9 cellular contexts compared by ENCODE assay signal in genomic region chr7:107995184-107996071, GRCh38. TPM values are rescaled to one million over a fixed set of nuclear protein-coding genes. Genes with fewer than 3 reads are reported as not detected.
DNase-seq lines count a peak whose midpoint lies in the region; ATAC-seq, FAIRE-seq and TF ChIP-seq lines count a peak whose summit lies in the region.
"Had no signal": no experiment of that assay in that cellular context is flagged by ENCODE, and none has a peak within 500 bp of the region (broad histone marks: within the 10 kb centered on the region; RNA-seq: fewer than 3 reads in every experiment).

No MANE protein-coding gene starts in this region.

- peaks cover 11 to 49% of the 10 kb centered on the region in 2 experiments for H3K79me1 ChIP-seq in IMR-90 (ENCODE audit: low read depth in 1 of 2, low read length in 2 of 2)

- H3K9me2 ChIP-seq in OCI-LY7 (ENCODE audit: insufficient read depth, low read length): no peaks in the 10 kb centered on the region

- H2BK5ac ChIP-seq in IMR-90 (ENCODE audit: low read depth, low read length, poor library complexity, severe bottlenecking): peak overlapping the region; percentile 67

- DNase-seq in IMR-90 (peak; percentile 85), astrocyte (ENCODE audit: low read depth) (peak; percentile 91), iPS-NIHi11 (ENCODE audit: low spot score) (peak; percentile 72), thoracic aorta (ENCODE audit: low spot score) (no peak), OCI-LY7 (ENCODE audit: low spot score) (no peak)
- DNase-seq in activated naive CD4-positive, alpha-beta T cell treated with anti-CD3 and anti-CD28 coated beads, Interleukin-2, amount 10 ng/mL, durations not matched to agents 7 days and 5 days: no peak
- no peak for DNase-seq in naive thymus-derived CD8-positive, alpha-beta T cell

- CTCF ChIA-PET in IMR-90 (lab: Yijun Ruan, JAX): no interaction called here
- CTCF ChIA-PET in activated naive CD4-positive, alpha-beta T cell treated with anti-CD3 and anti-CD28 coated beads, Interleukin-2, amount 10 ng/mL, durations not matched to agents 7 days and 5 days (lab: Charles Lee): no interaction called here
- CTCF ChIA-PET in OCI-LY7 (lab: Charles Lee; ENCODE audit: unreplicated experiment): no interaction called here

- H3K4me2 ChIP-seq in IMR-90 (ENCODE audit: low read depth, low read length) (peak overlapping the region; percentile 44), astrocyte (ENCODE audit: low read length) (peak overlapping the region; percentile 95), OCI-LY7 (ENCODE audit: low read length) (no peak overlapping the region)

- H3K14ac ChIP-seq in IMR-90 (replicated peaks; ENCODE audit: low read depth, low read length): no peak overlapping the region; the same call in 1 of the 2 replicates

- H3K36me3 ChIP-seq in IMR-90 (ENCODE audit: control insufficient read depth, insufficient read depth, low read length): peaks cover 47% of the 10 kb centered on the region
- peaks cover 69% of the 10 kb centered on the region for H3K36me3 ChIP-seq in astrocyte (ENCODE audit: insufficient read depth, low read length)
- H3K36me3 ChIP-seq in thoracic aorta: no peaks in the 10 kb centered on the region
- H3K36me3 ChIP-seq in OCI-LY7 (ENCODE audit: insufficient read depth, low read length): no peaks in the 10 kb centered on the region

- intact Hi-C loops in IMR-90 (cut with micrococcal nuclease) (loop anchor here (1.0 to 2.0 kb wide), 2 partner anchors 21 to 151 kb away; no protein-coding TSS in a partner anchor), OCI-LY7 (cut with micrococcal nuclease; ENCODE audit: unreplicated experiment) (no loop called here)

- peak overlapping the region; percentile 92 for H3K27ac Mint-ChIP-seq in astrocyte (ENCODE audit: unreplicated experiment)
- H3K27ac Mint-ChIP-seq in activated naive CD4-positive, alpha-beta T cell treated with anti-CD3 and anti-CD28 coated beads, Interleukin-2, amount 10 ng/mL, durations not matched to agents 7 days and 5 days: no peak overlapping the region
- no peak overlapping the region for H3K27ac Mint-ChIP-seq in naive thymus-derived CD8-positive, alpha-beta T cell

- H3K9me3 ChIP-seq in IMR-90 (ENCODE audit: control insufficient read depth, insufficient read depth, low read length) (no peaks in the 10 kb centered on the region), astrocyte (ENCODE audit: insufficient read depth, low read depth, low read length) (no peaks in the 10 kb centered on the region), thoracic aorta (no peaks in the 10 kb centered on the region), OCI-LY7 (ENCODE audit: low read length) (no peaks in the 10 kb centered on the region)

- H3K27me3 ChIP-seq in IMR-90 (ENCODE audit: control insufficient read depth, insufficient read depth, low read length): no peaks in the 10 kb centered on the region
- no peaks in the 10 kb centered on the region for H3K27me3 ChIP-seq in astrocyte (ENCODE audit: insufficient read depth, low read length)
- H3K27me3 ChIP-seq in thoracic aorta (replicated peaks; ENCODE audit: insufficient read depth): no peaks in the 10 kb centered on the region

- H2AK9ac ChIP-seq in IMR-90 (replicated peaks; ENCODE audit: low read depth, low read length, poor library complexity): no peak overlapping the region

- TF ChIP-seq POLR2A in IMR-90 (IDR thresholded peaks at IDR 0.05; ENCODE audit: low read depth, low read length): no peak

- H3K79me2 ChIP-seq in astrocyte (ENCODE audit: insufficient read depth, low read length): peaks cover 72% of the 10 kb centered on the region
- H3K79me2 ChIP-seq in OCI-LY7 (ENCODE audit: insufficient read depth, low read depth, low read length): no peaks in the 10 kb centered on the region

- peak overlapping the region; percentile 1; the same call in 1 of the 2 replicates for H3K4ac ChIP-seq in IMR-90 (ENCODE audit: low read depth, low read length)

- H3K4me3 ChIP-seq in IMR-90 (ENCODE audit: insufficient read depth, low read depth, low read length): no peak overlapping the region
- H3K4me3 ChIP-seq in astrocyte (ENCODE audit: insufficient read depth, low read depth, low read length): peak overlapping the region; percentile 34
- H3K4me3 ChIP-seq in thoracic aorta: no peak overlapping the region
- no peak overlapping the region for H3K4me3 ChIP-seq in OCI-LY7 (ENCODE audit: low read depth, low read length, poor library complexity, severe bottlenecking)

- peak overlapping the region in 1 of 2 experiments; percentile 10; a peak in 1 of 4 replicates for H4K8ac ChIP-seq in IMR-90 (ENCODE audit: low read depth in 2 of 2, low read length in 2 of 2)

- TF ChIP-seq CTCF in IMR-90 (conservative IDR thresholded peaks at IDR 0.05; ENCODE audit: low read depth, low read length) (no peak), astrocyte (IDR thresholded peaks at IDR 0.05; ENCODE audit: insufficient read depth, low read depth, low read length) (no peak), thoracic aorta (IDR thresholded peaks at IDR 0.05) (no peak), OCI-LY7 (conservative IDR thresholded peaks at IDR 0.05; ENCODE audit: low read length) (no peak)

- H3K27me3 Mint-ChIP-seq in astrocyte (ENCODE audit: low read depth, unreplicated experiment): no peaks in the 10 kb centered on the region
- peaks cover 29% of the 10 kb centered on the region for H3K27me3 Mint-ChIP-seq in activated naive CD4-positive, alpha-beta T cell treated with anti-CD3 and anti-CD28 coated beads, Interleukin-2, amount 10 ng/mL, durations not matched to agents 7 days and 5 days
- peaks cover 8 to 49% (median 31%) of the 10 kb centered on the region in 5 donors for H3K27me3 Mint-ChIP-seq in naive thymus-derived CD8-positive, alpha-beta T cell

- H2AK5ac ChIP-seq in IMR-90 (ENCODE audit: low read depth, low read length): no peak overlapping the region

- no peak overlapping the region for H3K56ac ChIP-seq in IMR-90 (ENCODE audit: extremely low read depth, insufficient read depth, low read length)

- peaks cover 3% of the 10 kb centered on the region for H3K9me3 Mint-ChIP-seq in astrocyte (ENCODE audit: unreplicated experiment)
- no peaks in the 10 kb centered on the region for H3K9me3 Mint-ChIP-seq in activated naive CD4-positive, alpha-beta T cell treated with anti-CD3 and anti-CD28 coated beads, Interleukin-2, amount 10 ng/mL, durations not matched to agents 7 days and 5 days
- H3K9me3 Mint-ChIP-seq in naive thymus-derived CD8-positive, alpha-beta T cell: peaks cover 0 to 2% (median 0%) of the 10 kb centered on the region in 9 donors

- ATAC-seq in IMR-90 (ENCODE audit: low read depth) (peak; percentile 74), thoracic aorta (ENCODE audit: insufficient number of reproducible peaks, low FRiP score, low read depth) (no peak), HG03135 (IDR thresholded peaks at IDR 0.05; ENCODE audit: unreplicated experiment) (no peak)
- no peak for ATAC-seq in naive thymus-derived CD8-positive, alpha-beta T cell

- peak overlapping the region; percentile 15; the same call in 1 of the 2 replicates for H2BK120ac ChIP-seq in IMR-90 (ENCODE audit: low read depth, low read length)

- H2AFZ ChIP-seq in IMR-90 (replicated peaks; ENCODE audit: low read length, poor library complexity) (no peak overlapping the region), astrocyte (ENCODE audit: low read depth, low read length) (no peak overlapping the region), OCI-LY7 (ENCODE audit: low read length) (no peak overlapping the region)

- no peak overlapping the region for H3K9ac ChIP-seq in IMR-90 (ENCODE audit: low read depth, low read length)
- H3K9ac ChIP-seq in astrocyte (ENCODE audit: low read length): peak overlapping the region; percentile 79

- peaks cover 22% of the 10 kb centered on the region for H3K36me3 Mint-ChIP-seq in astrocyte (ENCODE audit: low read depth, unreplicated experiment)
- no peaks in the 10 kb centered on the region for H3K36me3 Mint-ChIP-seq in activated naive CD4-positive, alpha-beta T cell treated with anti-CD3 and anti-CD28 coated beads, Interleukin-2, amount 10 ng/mL, durations not matched to agents 7 days and 5 days
- peaks cover 0 to 4% (median 0%) of the 10 kb centered on the region in 3 donors for H3K36me3 Mint-ChIP-seq in naive thymus-derived CD8-positive, alpha-beta T cell

- peak overlapping the region; percentile 48 for H4K5ac ChIP-seq in IMR-90 (ENCODE audit: low read depth, low read length)

- WGBS in IMR-90 (ENCODE audit: extremely low coverage in 2 of 2, insufficient read length in 1 of 2), 2 experiments: 0% methylated on average over 2 of the region's 6 CpGs; no CpG with 5 or more reads in 1 of the 2 experiments

- dilution Hi-C loops in IMR-90 (cut with HindIII; ENCODE audit: low sequenced_read_pairs, unreplicated experiment): no loop called here

- peak overlapping the region; percentile 39 for H3K18ac ChIP-seq in IMR-90 (ENCODE audit: low read depth, low read length)

- peak; percentile 67 for FAIRE-seq in astrocyte (lab: Jason Lieb, UNC)
- FAIRE-seq: TTC549 had no signal

- peaks cover 23% of the 10 kb centered on the region for H3K4me1 ChIP-seq in IMR-90 (ENCODE audit: control insufficient read depth, insufficient read depth, low read length)
- H3K4me1 ChIP-seq in astrocyte (ENCODE audit: insufficient read depth, low read length): peaks cover 69% of the 10 kb centered on the region
- H3K4me1 ChIP-seq in thoracic aorta (ENCODE audit: control insufficient read depth in 1 of 2, low read depth in 2 of 2): peaks cover 19 to 47% of the 10 kb centered on the region in 2 donors
- H3K4me1 ChIP-seq in OCI-LY7 (ENCODE audit: insufficient read depth, low read length, poor library complexity, severe bottlenecking): no peaks in the 10 kb centered on the region

- peak overlapping the region; percentile 9; the same call in 1 of the 2 replicates for H4K91ac ChIP-seq in IMR-90 (ENCODE audit: insufficient read depth, low read depth, low read length)

- H3K27ac ChIP-seq in IMR-90 (ENCODE audit: insufficient read depth, low read length) (peak overlapping the region; percentile 84), astrocyte (ENCODE audit: low read depth, low read length) (peak overlapping the region; percentile 91), thoracic aorta (peak overlapping the region; percentile 39 to 62), OCI-LY7 (ENCODE audit: low read depth, low read length, poor library complexity, severe bottlenecking) (no peak overlapping the region)

- peak overlapping the region; percentile 0; the same call in 1 of the 3 replicates for H2BK15ac ChIP-seq in IMR-90 (ENCODE audit: low read depth, low read length)

- H3K23ac ChIP-seq in IMR-90 (ENCODE audit: low read depth, low read length): peak overlapping the region; percentile 1; the same call in 1 of the 2 replicates

- BruUV-seq in IMR-90 (replicated peaks; lab: Mats Ljungman, UMichigan) (no TSS peak), OCI-LY7 (replicated peaks; lab: Mats Ljungman, UMichigan) (no TSS peak)

- in situ Hi-C loops in IMR-90 (cut with MboI; ENCODE audit: low sequenced_read_pairs): no loop called here

- peak overlapping the region; percentile 51 for H3K4me3 Mint-ChIP-seq in astrocyte (ENCODE audit: unreplicated experiment)
- H3K4me3 Mint-ChIP-seq in activated naive CD4-positive, alpha-beta T cell treated with anti-CD3 and anti-CD28 coated beads, Interleukin-2, amount 10 ng/mL, durations not matched to agents 7 days and 5 days: no peak overlapping the region
- no peak overlapping the region for H3K4me3 Mint-ChIP-seq in naive thymus-derived CD8-positive, alpha-beta T cell

- TF ChIP-seq RAD21 in IMR-90 (IDR thresholded peaks at IDR 0.05; ENCODE audit: low read length): no peak

- H3K9me1 ChIP-seq in IMR-90 (ENCODE audit: insufficient read depth, low read length): peaks cover 13% of the 10 kb centered on the region

- H3K4me1 Mint-ChIP-seq in astrocyte (ENCODE audit: low read depth, unreplicated experiment): peaks cover 63% of the 10 kb centered on the region
- no peaks in the 10 kb centered on the region for H3K4me1 Mint-ChIP-seq in activated naive CD4-positive, alpha-beta T cell treated with anti-CD3 and anti-CD28 coated beads, Interleukin-2, amount 10 ng/mL, durations not matched to agents 7 days and 5 days
- H3K4me1 Mint-ChIP-seq in naive thymus-derived CD8-positive, alpha-beta T cell: no peaks in the 10 kb centered on the region

- peaks cover 28% of the 10 kb centered on the region for H4K20me1 ChIP-seq in IMR-90 (ENCODE audit: insufficient read depth, low read length)
- peaks cover 18% of the 10 kb centered on the region for H4K20me1 ChIP-seq in astrocyte (ENCODE audit: insufficient read depth, low read length)
- H4K20me1 ChIP-seq in OCI-LY7 (ENCODE audit: insufficient read depth, low read length): no peaks in the 10 kb centered on the region

- no peak overlapping the region for H2BK20ac ChIP-seq in IMR-90 (ENCODE audit: low read depth, low read length)

- POLR2A ChIA-PET in IMR-90 (lab: Charles Lee; ENCODE audit: unreplicated experiment) (interaction anchor here (0.6 to 1.4 kb wide), 4 partner anchors 14 to 151 kb away, joined by 3 to 5 read pairs (median 4); no protein-coding TSS in a partner anchor), OCI-LY7 (lab: Charles Lee) (no interaction called here)
- POLR2A ChIA-PET in naive thymus-derived CD8-positive, alpha-beta T cell (lab: Charles Lee): no interaction called here

RNA-seq across cellular contexts. Expression of gene LAMB1, which starts 7.5 kb away (rescaled TPM):
- total RNA-seq in IMR-90 (2012; rRNA removed) (117 TPM in 2 replicates), astrocyte (403 and 411 TPM in 2 replicates), thoracic aorta (100 to 1,000 TPM; 144 to 296 TPM), OCI-LY7 (2022) (0.17 TPM in 1 of 2 replicates, not detected in the other)
- polyA plus RNA-seq in IMR-90 (2012; rRNA removed): 97.5 and 114 TPM in 2 replicates
- 83.3 and 90.8 TPM in 2 replicates for polyA plus RNA-seq in IMR-90 (2012; cell fraction: cytosol; rRNA removed)
- 304 and 403 TPM in 2 replicates for polyA plus RNA-seq in IMR-90 (2012; cell fraction: nucleus; rRNA removed; ENCODE audit: low replicate concordance)
- total RNA-seq in naive thymus-derived CD8-positive, alpha-beta T cell: 1 to 10 TPM in 1 of 2 experiments, under 1 TPM in 1; 0.13 to 1.5 TPM
- polyA plus RNA-seq in naive thymus-derived CD8-positive, alpha-beta T cell: under 1 TPM in 2 of 3 donors, not detected in 1; 0.37 to 0.77 TPM
- total RNA-seq in OCI-LY7 (2014; rRNA removed; shearing (Covaris generic)): not detected in 2 replicates

Comparison
In these comparisons a context has a peak if more than half of its experiments do, and no peak if none do; other contexts are left out.
1. DNase-seq: peak in IMR-90 (single experiment), astrocyte (single experiment) and iPS-NIHi11 (single experiment); none in thoracic aorta (single experiment), activated naive CD4-positive, alpha-beta T cell treated with anti-CD3 and anti-CD28 coated beads, Interleukin-2, amount 10 ng/mL, durations not matched to agents 7 days and 5 days (single experiment), naive thymus-derived CD8-positive, alpha-beta T cell (0 of 10) and OCI-LY7 (single experiment).
2. RNA of gene LAMB1, which starts 7.5 kb away (total RNA-seq): 403 to 411 TPM in astrocyte, 144 to 296 TPM in thoracic aorta and 117 TPM in IMR-90; 0.13 to 1.5 TPM in naive thymus-derived CD8-positive, alpha-beta T cell and 0.17 TPM in OCI-LY7; every median in the first group is over 10 times any median in the second.